In the genomic region with DNA sequence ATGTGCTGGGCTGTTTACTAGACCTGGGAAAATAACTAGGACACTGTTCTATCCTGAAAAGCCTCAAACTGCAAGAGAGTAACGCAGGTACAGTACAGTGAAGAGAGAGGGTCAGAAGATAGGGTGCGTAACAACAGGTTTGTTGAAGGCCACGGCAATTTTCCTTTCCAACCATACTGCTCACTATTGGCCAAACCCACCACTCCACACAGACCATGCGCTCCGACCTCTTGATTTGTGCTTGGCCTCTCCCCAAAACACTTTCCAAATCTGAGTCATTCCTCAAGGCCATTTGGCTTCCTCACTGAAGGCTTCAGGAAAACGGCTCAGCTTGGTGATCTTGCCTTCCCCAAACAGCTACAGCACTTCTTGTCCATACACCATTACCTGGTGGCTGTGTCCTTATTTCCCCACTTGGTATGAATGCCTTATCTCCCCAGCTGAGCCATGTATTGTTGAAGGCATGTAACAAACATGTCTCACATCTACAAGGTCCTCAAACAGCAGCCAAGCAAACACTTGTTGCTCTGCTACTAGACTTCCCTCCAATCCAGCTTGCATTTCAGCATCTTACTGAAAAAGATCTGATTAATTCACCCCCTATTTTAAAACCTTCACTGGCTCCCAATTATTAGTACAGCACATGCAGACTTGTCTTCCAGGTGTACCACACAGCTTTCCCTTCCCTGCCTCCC, we compare ENCODE assay signal across 16 cellular contexts. TPM values are rescaled to one million over a fixed set of nuclear protein-coding genes. Genes with fewer than 3 reads are reported as not detected.
DNase-seq lines count a peak whose midpoint lies in the region; ATAC-seq and TF ChIP-seq lines count a peak whose summit lies in the region.
"Had no signal": no experiment of that assay in that cellular context is flagged by ENCODE, and none has a peak within 500 bp of the region (broad histone marks: within the 10 kb centered on the region; RNA-seq: fewer than 3 reads in every experiment).

No MANE protein-coding gene starts in this region.

- no peak overlapping the region for H3K27ac ChIP-seq in CD8-positive, alpha-beta memory T cell (ENCODE audit: low read depth, low read length)
- H3K27ac ChIP-seq in trophoblast cell (ENCODE audit: low read depth, low read length) (no peak overlapping the region), transverse colon (no peak overlapping the region)
- H3K27ac ChIP-seq: epithelial cell of prostate, RWPE1 had no signal

- intact Hi-C loops in transverse colon (cut with DNase I; ENCODE audit: low total_unique reads): no loop called here

- peaks cover 56 to 77% (median 66%) of the 10 kb centered on the region in 3 donors for H3K4me1 Mint-ChIP-seq in CD8-positive, alpha-beta memory T cell

- TF ChIP-seq CTCF in fibroblast of mammary gland (conservative IDR thresholded peaks at IDR 0.05; ENCODE audit: control insufficient read depth, insufficient read depth, low read depth, low read length): no peak
- no peak for TF ChIP-seq CTCF in GM10266 (IDR thresholded peaks at IDR 0.05; ENCODE audit: control insufficient read depth, insufficient read depth, low read depth, missing control alignments)
- no peak for TF ChIP-seq CTCF in transverse colon (IDR thresholded peaks at IDR 0.05)

- H2AK5ac ChIP-seq in trophoblast cell (ENCODE audit: low read length): no peak overlapping the region

- ATAC-seq in HG02981 (IDR thresholded peaks at IDR 0.05; ENCODE audit: unreplicated experiment): no peak
- ATAC-seq: stimulated activated memory B cell treated with anti-CD40 and anti-IgM and Interleukin-4, amounts not matched to agents 10 μg/mL and 1 μg/mL and 100 μg/mL, for 72 hours had no signal

- CTCF ChIA-PET in CD8-positive, alpha-beta memory T cell (lab: Charles Lee): interaction anchor here (0.9 kb wide), 1 partner anchor 25 kb away, joined by 3 read pairs; no protein-coding TSS in a partner anchor

- no peak overlapping the region for H4K91ac ChIP-seq in trophoblast cell (ENCODE audit: low read depth, low read length)

- TF ChIP-seq EP300 in transverse colon (IDR thresholded peaks at IDR 0.05; ENCODE audit: low read depth): no peak

- H2BK120ac ChIP-seq in trophoblast cell (ENCODE audit: insufficient read depth, low read length, poor library complexity): no peak overlapping the region

- H3K79me2 ChIP-seq in trophoblast cell (ENCODE audit: control insufficient read depth, insufficient read depth, low read length, poor library complexity): no peaks in the 10 kb centered on the region

- no peak overlapping the region for H3K14ac ChIP-seq in trophoblast cell (ENCODE audit: low read length)

- DNase-seq in CD8-positive, alpha-beta memory T cell: no peak
- peak; percentile 47 for DNase-seq in MG63
- peak; percentile 67 for DNase-seq in fibroblast of mammary gland (ENCODE audit: low read depth)
- no peak for DNase-seq in trophoblast cell
- DNase-seq in GM10266 (ENCODE audit: extremely low spot score): no peak
- no peak for DNase-seq in transverse colon
- DNase-seq in UCSD-AML1 (lab: John Stamatoyannopoulos, UW; ENCODE audit: unreplicated experiment): no peak
- DNase-seq: activated CD4-positive, alpha-beta T cell treated with anti-CD3 and anti-CD28 coated beads, Interleukin-2, amount 10 ng/mL, durations not matched to agents 24 days and 14 days; KG1; NCI-H187 treated with DMSO at 0.1 percent for 48 hours; stimulated activated CD4-positive, alpha-beta T cell treated with anti-CD3 and anti-CD28 coated beads, Interleukin-4, amount 100 ng/mL, for 1 hour had no signal

- peak overlapping the region in 1 of 7 donors; percentile 8 for H3K4me3 Mint-ChIP-seq in CD8-positive, alpha-beta memory T cell
- H3K4me3 Mint-ChIP-seq: activated CD4-positive, alpha-beta T cell treated with anti-CD3 and anti-CD28 coated beads, Interleukin-2, amount 10 ng/mL, durations not matched to agents 24 days and 14 days; stimulated activated memory B cell treated with anti-CD40 and anti-IgM and Interleukin-4, amounts not matched to agents 10 μg/mL and 1 μg/mL and 100 μg/mL, for 72 hours had no signal

- no peaks in the 10 kb centered on the region for H3K79me1 ChIP-seq in trophoblast cell (ENCODE audit: low read length)

- TF ChIP-seq POLR2A in transverse colon (IDR thresholded peaks at IDR 0.05): no peak

- H2BK12ac ChIP-seq in trophoblast cell (ENCODE audit: low read length): no peak overlapping the region

- H3K27me3 Mint-ChIP-seq in CD8-positive, alpha-beta memory T cell: no peaks in the 10 kb centered on the region
- H3K27me3 Mint-ChIP-seq: activated CD4-positive, alpha-beta T cell treated with anti-CD3 and anti-CD28 coated beads, Interleukin-2, amount 10 ng/mL, durations not matched to agents 24 days and 14 days; stimulated activated memory B cell treated with anti-CD40 and anti-IgM and Interleukin-4, amounts not matched to agents 10 μg/mL and 1 μg/mL and 100 μg/mL, for 72 hours had no signal

- no peaks in the 10 kb centered on the region for H3K9me3 ChIP-seq in CD8-positive, alpha-beta memory T cell (ENCODE audit: low read length)
- no peaks in the 10 kb centered on the region for H3K9me3 ChIP-seq in MG63
- no peaks in the 10 kb centered on the region for H3K9me3 ChIP-seq in trophoblast cell (ENCODE audit: insufficient read depth, low read depth, low read length)
- H3K9me3 ChIP-seq in transverse colon: no peaks in the 10 kb centered on the region

- no CpG with 5 or more reads among the region's 6 CpGs for WGBS in trophoblast cell (ENCODE audit: extremely low coverage, insufficient coverage, insufficient read length)
- WGBS in transverse colon (ENCODE audit: low coverage in 1 of 2), 2 donors: 67 to 69% methylated on average over 3 to 6 of the region's 6 CpGs

- no peak overlapping the region for H3K4me3 ChIP-seq in CD8-positive, alpha-beta memory T cell (ENCODE audit: low read length)
- H3K4me3 ChIP-seq in MG63: no peak overlapping the region
- no peak overlapping the region for H3K4me3 ChIP-seq in fibroblast of mammary gland (ENCODE audit: control insufficient read depth, low read depth, low read length)
- H3K4me3 ChIP-seq in trophoblast cell (ENCODE audit: low read depth, low read length): no peak overlapping the region
- H3K4me3 ChIP-seq in transverse colon: no peak overlapping the region
- H3K4me3 ChIP-seq: cardiac muscle cell had no signal

- in situ Hi-C loops in transverse colon (cut with MboI; ENCODE audit: low pct_ligation_motif_present in 1 of 4, low pct_unique_long_range_greater_than_20kb in 1 of 4, low sequenced_read_pairs in 3 of 4): no loop called here

- H4K8ac ChIP-seq in trophoblast cell (ENCODE audit: low read depth, low read length): no peak overlapping the region

- H3K36me3 Mint-ChIP-seq in CD8-positive, alpha-beta memory T cell: peaks cover 0 to 8% (median 5%) of the 10 kb centered on the region in 3 donors

- no peak overlapping the region for H4K12ac ChIP-seq in trophoblast cell (ENCODE audit: low read depth, low read length)

- no peak overlapping the region for H3K18ac ChIP-seq in trophoblast cell (ENCODE audit: low read length)

- no peaks in the 10 kb centered on the region for H3K27me3 ChIP-seq in CD8-positive, alpha-beta memory T cell (ENCODE audit: insufficient read depth, low read length, poor library complexity, severe bottlenecking)
- H3K27me3 ChIP-seq in MG63 (no peaks in the 10 kb centered on the region), trophoblast cell (ENCODE audit: insufficient read depth, low read length) (no peaks in the 10 kb centered on the region), transverse colon (no peaks in the 10 kb centered on the region)
- H3K27me3 ChIP-seq: cardiac muscle cell had no signal

- H3K9me3 Mint-ChIP-seq in CD8-positive, alpha-beta memory T cell: no peaks in the 10 kb centered on the region
- H3K9me3 Mint-ChIP-seq: activated CD4-positive, alpha-beta T cell treated with anti-CD3 and anti-CD28 coated beads, Interleukin-2, amount 10 ng/mL, durations not matched to agents 24 days and 14 days; stimulated activated memory B cell treated with anti-CD40 and anti-IgM and Interleukin-4, amounts not matched to agents 10 μg/mL and 1 μg/mL and 100 μg/mL, for 72 hours had no signal

- H3K4me2 ChIP-seq in trophoblast cell (ENCODE audit: low read length): no peak overlapping the region

- POLR2A ChIA-PET in CD8-positive, alpha-beta memory T cell (lab: Charles Lee): no interaction called here

- H3K4me1 ChIP-seq in CD8-positive, alpha-beta memory T cell (ENCODE audit: insufficient read depth, low read length): peaks cover 23% of the 10 kb centered on the region
- no peaks in the 10 kb centered on the region for H3K4me1 ChIP-seq in trophoblast cell (ENCODE audit: control insufficient read depth in 1 of 2, insufficient read depth in 2 of 2, low read length in 2 of 2)
- H3K4me1 ChIP-seq in transverse colon: peaks cover 7 to 18% (median 13%) of the 10 kb centered on the region in 4 donors

- H3K36me3 ChIP-seq in CD8-positive, alpha-beta memory T cell (ENCODE audit: insufficient read depth, low read length): no peaks in the 10 kb centered on the region
- H3K36me3 ChIP-seq in MG63: no peaks in the 10 kb centered on the region
- peaks cover 0 to 2% of the 10 kb centered on the region in 2 experiments for H3K36me3 ChIP-seq in trophoblast cell (ENCODE audit: control insufficient read depth in 1 of 2, insufficient read depth in 2 of 2, low read length in 2 of 2)
- no peaks in the 10 kb centered on the region for H3K36me3 ChIP-seq in transverse colon
- H3K36me3 ChIP-seq: cardiac muscle cell had no signal

- no peak overlapping the region for H2AFZ ChIP-seq in trophoblast cell (ENCODE audit: insufficient read depth, low read length, poor library complexity)

- no peak overlapping the region for H2BK5ac ChIP-seq in trophoblast cell (ENCODE audit: low read depth, low read length, poor library complexity)

- H3K23ac ChIP-seq in trophoblast cell (ENCODE audit: low read length): no peak overlapping the region

- no peak overlapping the region for H3K9ac ChIP-seq in trophoblast cell (ENCODE audit: low read length)

- H3K4ac ChIP-seq in trophoblast cell (ENCODE audit: low read depth, low read length): peak overlapping the region; percentile 15

- H3K27ac Mint-ChIP-seq in CD8-positive, alpha-beta memory T cell: peak overlapping the region in 5 of 8 donors; percentile 4 to 61 (median 42)
- H3K27ac Mint-ChIP-seq: activated CD4-positive, alpha-beta T cell treated with anti-CD3 and anti-CD28 coated beads, Interleukin-2, amount 10 ng/mL, durations not matched to agents 24 days and 14 days; stimulated activated memory B cell treated with anti-CD40 and anti-IgM and Interleukin-4, amounts not matched to agents 10 μg/mL and 1 μg/mL and 100 μg/mL, for 72 hours had no signal

RNA-seq across cellular contexts. Expression of gene TCF20, which starts 40.9 kb away (rescaled TPM):
- total RNA-seq in CD8-positive, alpha-beta memory T cell: 10 to 100 TPM; 64.0 to 68.2 TPM
- polyA plus RNA-seq in CD8-positive, alpha-beta memory T cell: 3.3 TPM
- 9.6 and 13.0 TPM in 2 replicates for total RNA-seq in MG63 (2014; rRNA removed; shearing (Covaris generic); ENCODE audit: low replicate concordance)
- polyA plus RNA-seq in trophoblast cell (2013): 13.8 and 14.7 TPM in 2 replicates
- 10 to 100 TPM; 30.3 to 43.7 (median 42.3) TPM for total RNA-seq in transverse colon

Comparison
In these comparisons a context has a peak if more than half of its experiments do, and no peak if none do; other contexts are left out.
1. DNase-seq: peak in MG63 (single experiment) and fibroblast of mammary gland (single experiment); none in CD8-positive, alpha-beta memory T cell (0 of 5), trophoblast cell (0 of 2), GM10266 (single experiment), transverse colon (single experiment) and UCSD-AML1 (single experiment).